In genomic region chr21:36212513-36212780, GRCh38 we compare ENCODE assay signal across 20 cellular contexts. TPM values are rescaled to one million over a fixed set of nuclear protein-coding genes. Genes with fewer than 3 reads are reported as not detected.
DNase-seq lines count a peak whose midpoint lies in the region; ATAC-seq, FAIRE-seq and TF ChIP-seq lines count a peak whose summit lies in the region.
"Had no signal": no experiment of that assay in that cellular context is flagged by ENCODE, and none has a peak within 500 bp of the region (broad histone marks: within the 10 kb centered on the region; RNA-seq: fewer than 3 reads in every experiment).

No MANE protein-coding gene starts in this region.

- H3K36me3 Mint-ChIP-seq in astrocyte (ENCODE audit: low read depth, unreplicated experiment): peaks cover 5% of the 10 kb centered on the region

- H2AK5ac ChIP-seq in IMR-90 (ENCODE audit: low read depth, low read length): peak overlapping the region; percentile 97

- no peak for FAIRE-seq in astrocyte (lab: Jason Lieb, UNC)
- FAIRE-seq: G401.6, GM12892, HepG2 had no signal

- WGBS in IMR-90 (ENCODE audit: extremely low coverage in 2 of 2, insufficient read length in 1 of 2), 2 experiments: 75% methylated on average over 5 of the region's 5 CpGs; no CpG with 5 or more reads in 1 of the 2 experiments

- H2BK20ac ChIP-seq in IMR-90 (ENCODE audit: low read depth, low read length): peak overlapping the region; percentile 98

- H3K9me1 ChIP-seq in IMR-90 (ENCODE audit: insufficient read depth, low read length): peaks cover 20% of the 10 kb centered on the region

- CTCF ChIA-PET in AG04450 (lab: Charles Lee): no interaction called here
- CTCF ChIA-PET in IMR-90 (lab: Yijun Ruan, JAX): no interaction called here

- H3K4me1 ChIP-seq in IMR-90 (ENCODE audit: control insufficient read depth, insufficient read depth, low read length) (peaks cover 22% of the 10 kb centered on the region), astrocyte (ENCODE audit: insufficient read depth, low read length) (peaks cover 49% of the 10 kb centered on the region), osteoblast (ENCODE audit: insufficient read depth, low read length) (peaks cover 48% of the 10 kb centered on the region), mucosa of descending colon (ENCODE audit: low read depth) (no peaks in the 10 kb centered on the region)

- in situ Hi-C loops in IMR-90 (cut with MboI; ENCODE audit: low sequenced_read_pairs): no loop called here

- H4K91ac ChIP-seq in IMR-90 (ENCODE audit: insufficient read depth, low read depth, low read length): peak overlapping the region; percentile 92

- no peak overlapping the region for H2AK9ac ChIP-seq in IMR-90 (replicated peaks; ENCODE audit: low read depth, low read length, poor library complexity)

- H3K36me3 ChIP-seq in IMR-90 (ENCODE audit: control insufficient read depth, insufficient read depth, low read length) (0 out of 2 replicates have a peak, but pooled peaks cover 2% of the 10 kb centered on the region), astrocyte (ENCODE audit: insufficient read depth, low read length) (peaks cover 9% of the 10 kb centered on the region), osteoblast (ENCODE audit: insufficient read depth, low read length) (peaks cover 16% of the 10 kb centered on the region), mucosa of descending colon (ENCODE audit: low read depth) (no peaks in the 10 kb centered on the region)

- H3K27me3 Mint-ChIP-seq in astrocyte (ENCODE audit: low read depth, unreplicated experiment): no peaks in the 10 kb centered on the region
- H3K27me3 Mint-ChIP-seq: CD4-positive, CD25-positive, alpha-beta regulatory T cell had no signal

- peak overlapping the region; percentile 39; the same call in 1 of the 3 replicates for H2BK15ac ChIP-seq in IMR-90 (ENCODE audit: low read depth, low read length)

- no TSS peak for BruUV-seq in IMR-90 (replicated peaks; lab: Mats Ljungman, UMichigan)

- peak overlapping the region; percentile 96 for H2BK5ac ChIP-seq in IMR-90 (ENCODE audit: low read depth, low read length, poor library complexity, severe bottlenecking)

- H3K9me3 ChIP-seq in AG04450 (ENCODE audit: control insufficient read depth, insufficient read depth, low read length) (no peaks in the 10 kb centered on the region; the same call in 1 of the 2 replicates), IMR-90 (ENCODE audit: control insufficient read depth, insufficient read depth, low read length) (no peaks in the 10 kb centered on the region), astrocyte (ENCODE audit: insufficient read depth, low read depth, low read length) (no peaks in the 10 kb centered on the region), osteoblast (ENCODE audit: low read depth, low read length) (no peaks in the 10 kb centered on the region), mucosa of descending colon (no peaks in the 10 kb centered on the region)

- no peaks in the 10 kb centered on the region for H3K79me2 ChIP-seq in astrocyte (ENCODE audit: insufficient read depth, low read length)
- H3K79me2 ChIP-seq in osteoblast (ENCODE audit: insufficient read depth, low read length): no peaks in the 10 kb centered on the region

- peak overlapping the region; percentile 70; the same call in 1 of the 2 replicates for H3K4me2 ChIP-seq in IMR-90 (ENCODE audit: low read depth, low read length)
- peak overlapping the region; percentile 75 for H3K4me2 ChIP-seq in astrocyte (ENCODE audit: low read length)
- peak overlapping the region; percentile 83 for H3K4me2 ChIP-seq in osteoblast (ENCODE audit: insufficient read depth, low read length)

- peaks cover 5 to 34% of the 10 kb centered on the region in 2 experiments; a peak in 3 of 4 replicates for H3K79me1 ChIP-seq in IMR-90 (ENCODE audit: low read depth in 1 of 2, low read length in 2 of 2)

- H3K27me3 ChIP-seq in AG04450 (ENCODE audit: control insufficient read depth, insufficient read depth, low read length) (no peaks in the 10 kb centered on the region), IMR-90 (ENCODE audit: control insufficient read depth, insufficient read depth, low read length) (no peaks in the 10 kb centered on the region), astrocyte (ENCODE audit: insufficient read depth, low read length) (no peaks in the 10 kb centered on the region), osteoblast (ENCODE audit: insufficient read depth, low read length) (no peaks in the 10 kb centered on the region)

- TF ChIP-seq POLR2A in IMR-90 (IDR thresholded peaks at IDR 0.05; ENCODE audit: low read depth, low read length): no peak

- peak overlapping the region; percentile 46 for H3K56ac ChIP-seq in IMR-90 (ENCODE audit: extremely low read depth, insufficient read depth, low read length)

- peak overlapping the region; percentile 94; the same call in 1 of the 2 replicates for H4K5ac ChIP-seq in IMR-90 (ENCODE audit: low read depth, low read length)

- no peak for TF ChIP-seq CTCF in AG04450 (IDR thresholded peaks at IDR 0.05; ENCODE audit: low read depth, low read length)
- no peak for TF ChIP-seq CTCF in IMR-90 (conservative IDR thresholded peaks at IDR 0.05; ENCODE audit: low read depth, low read length)
- TF ChIP-seq CTCF in astrocyte (IDR thresholded peaks at IDR 0.05; ENCODE audit: insufficient read depth, low read depth, low read length): no peak
- no peak for TF ChIP-seq CTCF in osteoblast (IDR thresholded peaks at IDR 0.05; ENCODE audit: extremely low read depth, low read depth, low read length)
- TF ChIP-seq CTCF in mucosa of descending colon (IDR thresholded peaks at IDR 0.05): no peak
- no peak for TF ChIP-seq CTCF in omental fat pad (IDR thresholded peaks at IDR 0.05)

- H2AFZ ChIP-seq in IMR-90 (replicated peaks; ENCODE audit: low read length, poor library complexity) (no peak overlapping the region), astrocyte (ENCODE audit: low read depth, low read length) (no peak overlapping the region), osteoblast (ENCODE audit: low read length) (peak overlapping the region; percentile 75)

- no peak for ATAC-seq in IMR-90 (ENCODE audit: low read depth)
- ATAC-seq in Right ventricle myocardium inferior: no peak
- ATAC-seq in GM21360 (IDR thresholded peaks at IDR 0.05; ENCODE audit: unreplicated experiment): no peak
- no peak for ATAC-seq in mucosa of descending colon
- no peak for ATAC-seq in omental fat pad (ENCODE audit: low FRiP score)
- ATAC-seq: HepG2, Panc1 had no signal

- peak overlapping the region; percentile 95 for H3K4ac ChIP-seq in IMR-90 (ENCODE audit: low read depth, low read length)

- H3K27ac ChIP-seq in AG04450 (ENCODE audit: low read depth, low read length) (peak overlapping the region; percentile 89), IMR-90 (ENCODE audit: insufficient read depth, low read length) (peak overlapping the region; percentile 61), astrocyte (ENCODE audit: low read depth, low read length) (peak overlapping the region; percentile 91), osteoblast (ENCODE audit: low read depth, low read length) (peak overlapping the region; percentile 97)

- H4K20me1 ChIP-seq in IMR-90 (ENCODE audit: insufficient read depth, low read length): no peaks in the 10 kb centered on the region
- H4K20me1 ChIP-seq in astrocyte (ENCODE audit: insufficient read depth, low read length): no peaks in the 10 kb centered on the region
- H4K20me1 ChIP-seq in osteoblast (ENCODE audit: insufficient read depth, low read length): no peaks in the 10 kb centered on the region

- dilution Hi-C loops in IMR-90 (cut with HindIII; ENCODE audit: low sequenced_read_pairs, unreplicated experiment): no loop called here

- H3K27ac Mint-ChIP-seq in astrocyte (ENCODE audit: unreplicated experiment): peak overlapping the region; percentile 97
- H3K27ac Mint-ChIP-seq: CD4-positive, CD25-positive, alpha-beta regulatory T cell had no signal

- H3K18ac ChIP-seq in IMR-90 (ENCODE audit: low read depth, low read length): peak overlapping the region; percentile 99; the same call in 1 of the 2 replicates

- peak overlapping the region; percentile 89 for H3K14ac ChIP-seq in IMR-90 (replicated peaks; ENCODE audit: low read depth, low read length)

- H3K4me1 Mint-ChIP-seq in astrocyte (ENCODE audit: low read depth, unreplicated experiment): peaks cover 40% of the 10 kb centered on the region

- no peak for DNase-seq in AG04450 (ENCODE audit: low read depth, low spot score)
- no peak for DNase-seq in IMR-90
- DNase-seq in astrocyte (ENCODE audit: low read depth): no peak
- DNase-seq in osteoblast (ENCODE audit: insufficient read length, low spot score, missing footprints): no peak
- DNase-seq in Right ventricle myocardium inferior (ENCODE audit: missing footprints): no peak
- no peak for DNase-seq in mucosa of descending colon
- no peak for DNase-seq in omental fat pad (ENCODE audit: low spot score)
- DNase-seq: CD4-positive, CD25-positive, alpha-beta regulatory T cell; GOT3; MM.1S; NCI-H1105 treated with DMSO at 0.1 percent for 48 hours; NCI-H187 treated with DMSO at 0.1 percent for 48 hours; NCI-H2171; NCI-H446 treated with DMSO at 0.1 percent for 48 hours; NCI-H748 treated with DMSO at 0.1 percent for 48 hours had no signal

- peak overlapping the region; percentile 86 to 92 for H4K8ac ChIP-seq in IMR-90 (ENCODE audit: low read depth in 2 of 2, low read length in 2 of 2)

- TF ChIP-seq RAD21 in IMR-90 (IDR thresholded peaks at IDR 0.05; ENCODE audit: low read length): no peak

- POLR2A ChIA-PET in AG04450 (lab: Yijun Ruan, JAX) (interaction anchor here (0.8 to 1.5 kb wide), 3 partner anchors 9 to 108 kb away, joined by 4 to 10 read pairs (median 10); partner anchors contain the start of gene MORC3), IMR-90 (lab: Charles Lee; ENCODE audit: unreplicated experiment) (interaction anchor here (0.5 to 0.6 kb wide), 2 partner anchors 21 to 67 kb away, joined by 3 to 4 read pairs; no protein-coding TSS in a partner anchor)

- H3K9me3 Mint-ChIP-seq in astrocyte (ENCODE audit: unreplicated experiment): no peaks in the 10 kb centered on the region
- H3K9me3 Mint-ChIP-seq: CD4-positive, CD25-positive, alpha-beta regulatory T cell had no signal

- H3K4me3 Mint-ChIP-seq in astrocyte (ENCODE audit: unreplicated experiment): no peak overlapping the region
- H3K4me3 Mint-ChIP-seq: CD4-positive, CD25-positive, alpha-beta regulatory T cell had no signal

- H3K23ac ChIP-seq in IMR-90 (ENCODE audit: low read depth, low read length): peak overlapping the region; percentile 82; the same call in 1 of the 2 replicates

- intact Hi-C loops in IMR-90 (cut with micrococcal nuclease): loop anchor here (5.0 kb wide), 1 partner anchor 110 kb away; the partner anchor contains the start of gene MORC3
- intact Hi-C loops in Right ventricle myocardium inferior (cut with DNase I): no loop called here
- intact Hi-C loops in mucosa of descending colon (cut with DNase I, micrococcal nuclease): no loop called here

- H3K9ac ChIP-seq in IMR-90 (ENCODE audit: low read depth, low read length) (peak overlapping the region; percentile 12; the same call in 1 of the 2 replicates), astrocyte (ENCODE audit: low read length) (peak overlapping the region; percentile 67)

- peak overlapping the region; percentile 96 for H2BK120ac ChIP-seq in IMR-90 (ENCODE audit: low read depth, low read length)

- H3K4me3 ChIP-seq in AG04450 (ENCODE audit: low read depth, low read length): no peak overlapping the region
- no peak overlapping the region for H3K4me3 ChIP-seq in IMR-90 (ENCODE audit: insufficient read depth, low read depth, low read length)
- H3K4me3 ChIP-seq in astrocyte (ENCODE audit: insufficient read depth, low read depth, low read length): peak overlapping the region; percentile 34
- peak overlapping the region; percentile 49 for H3K4me3 ChIP-seq in osteoblast (ENCODE audit: insufficient read depth, low read length)
- no peak overlapping the region for H3K4me3 ChIP-seq in mucosa of descending colon

RNA-seq across cellular contexts. Expression of gene DOP1B, which starts 55.8 kb away (rescaled TPM):
- polyA plus RNA-seq in AG04450 (2011; rRNA removed): 7.3 and 8.9 TPM in 2 replicates
- 11.9 and 12.9 TPM in 2 replicates for polyA minus RNA-seq in AG04450 (2011; rRNA and poly(A)+ RNA removed)
- 7.5 and 8.8 TPM in 2 replicates for total RNA-seq in IMR-90 (2012; rRNA removed)
- polyA plus RNA-seq in IMR-90 (2012; rRNA removed): 12.2 and 13.0 TPM in 2 replicates
- polyA plus RNA-seq in IMR-90 (2012; cell fraction: cytosol; rRNA removed): 8.1 and 10.8 TPM in 2 replicates
- polyA plus RNA-seq in IMR-90 (2012; cell fraction: nucleus; rRNA removed; ENCODE audit: low replicate concordance): 12.9 and 16.4 TPM in 2 replicates
- 22.2 and 26.1 TPM in 2 replicates for total RNA-seq in astrocyte
- 16.3 and 23.6 TPM in 2 replicates for total RNA-seq in osteoblast
- 17.9 TPM for total RNA-seq in Right ventricle myocardium inferior
- 10 to 100 TPM; 40.4 to 87.3 (median 73.1) TPM for total RNA-seq in mucosa of descending colon
- 10 to 100 TPM in 3 of 4 donors, 1 to 10 TPM in 1; 6.9 to 17.7 (median 15.1) TPM for total RNA-seq in omental fat pad

Comparison
In these comparisons a context has a peak if more than half of its experiments do, and no peak if none do; other contexts are left out.
1. H3K4me3 ChIP-seq: peak in astrocyte (single experiment) and osteoblast (single experiment); none in AG04450 (single experiment), IMR-90 (single experiment) and mucosa of descending colon (single experiment).
2. Peak in every context shown above with its lines, with median percentiles within 50 percentile points of each other: H3K27ac ChIP-seq and H3K4me2 ChIP-seq.